ENCODE assay signal across 13 cellular contexts in genomic region chr3:169931747-169932520, GRCh38. TPM values are rescaled to one million over a fixed set of nuclear protein-coding genes. Genes with fewer than 3 reads are reported as not detected.
DNase-seq lines count a peak whose midpoint lies in the region; ATAC-seq, FAIRE-seq and TF ChIP-seq lines count a peak whose summit lies in the region.
"Had no signal": no experiment of that assay in that cellular context is flagged by ENCODE, and none has a peak within 500 bp of the region (broad histone marks: within the 10 kb centered on the region; RNA-seq: fewer than 3 reads in every experiment).

No MANE protein-coding gene starts in this region.

- H3K4me1 ChIP-seq in CD8-positive, alpha-beta T cell (ENCODE audit: insufficient read depth, low read length), result no peaks in the 10 kb centered on the region
- no peaks in the 10 kb centered on the region for H3K4me1 ChIP-seq in pancreas

- POLR2A ChIA-PET in CD8-positive, alpha-beta T cell (lab: Charles Lee), result no interaction called here

- CTCF ChIA-PET in CD8-positive, alpha-beta T cell (lab: Charles Lee), result no interaction called here

- FAIRE-seq in pancreas (lab: Jason Lieb, UNC), result no peak

- H3K27me3 ChIP-seq in CD8-positive, alpha-beta T cell (ENCODE audit: insufficient read depth, low read length), result no peaks in the 10 kb centered on the region
- H3K27me3 ChIP-seq in pancreas, result no peaks in the 10 kb centered on the region
- H3K27me3 ChIP-seq: BE2C had no signal

- H3K4me3 Mint-ChIP-seq in CD8-positive, alpha-beta T cell, result no peak overlapping the region
- H3K4me3 Mint-ChIP-seq: T-cell had no signal

- no peaks in the 10 kb centered on the region for H3K9me3 Mint-ChIP-seq in CD8-positive, alpha-beta T cell
- H3K9me3 Mint-ChIP-seq: activated T-helper 2 cell treated with anti-CD3 and anti-CD28 coated beads, Interferon-gamma antibody, Interleukin-2, Interleukin-4, amounts not matched to agents 10 μg/mL and 5 μg/mL and 100 μg/mL, durations not matched to agents 14 hours and 24 hours and 36 hours; T-cell had no signal

- H3K36me3 ChIP-seq in CD8-positive, alpha-beta T cell (ENCODE audit: insufficient read depth, low read length), result no peaks in the 10 kb centered on the region
- H3K36me3 ChIP-seq in pancreas, result no peaks in the 10 kb centered on the region
- H3K36me3 ChIP-seq: BE2C had no signal

- H3K27ac Mint-ChIP-seq in CD8-positive, alpha-beta T cell, result no peak overlapping the region
- H3K27ac Mint-ChIP-seq: activated T-helper 2 cell treated with anti-CD3 and anti-CD28 coated beads, Interferon-gamma antibody, Interleukin-2, Interleukin-4, amounts not matched to agents 10 μg/mL and 5 μg/mL and 100 μg/mL, durations not matched to agents 14 hours and 24 hours and 36 hours; T-cell had no signal

- H3K4me1 Mint-ChIP-seq in CD8-positive, alpha-beta T cell (ENCODE audit: low read depth), result no peaks in the 10 kb centered on the region

- no peak overlapping the region for H3K4me3 ChIP-seq in CD8-positive, alpha-beta T cell (ENCODE audit: low read depth, low read length)
- H3K4me3 ChIP-seq in pancreas, result no peak overlapping the region

- H3K27ac ChIP-seq in CD8-positive, alpha-beta T cell (ENCODE audit: low read depth, low read length), result no peak overlapping the region
- no peak overlapping the region for H3K27ac ChIP-seq in pancreas

- H3K27me3 Mint-ChIP-seq in CD8-positive, alpha-beta T cell (ENCODE audit: low read depth), result peaks cover 7% of the 10 kb centered on the region

- WGBS in pancreas, 2 donors, result 71 to 82% methylated on average over 14 of the region's 14 CpGs

- ATAC-seq in GM19372 (IDR thresholded peaks at IDR 0.05; ENCODE audit: low read depth, unreplicated experiment), result peak; percentile 86
- peak; percentile 96 for ATAC-seq in HG02938 (IDR thresholded peaks at IDR 0.05; ENCODE audit: unreplicated experiment)
- ATAC-seq in CD8-positive, alpha-beta T cell, result no peak
- no peak for ATAC-seq in pancreas
- ATAC-seq: T-cell had no signal

- DNase-seq in GM10266 (ENCODE audit: extremely low spot score), result peak; percentile 58
- DNase-seq in NCI-H226, result peak; percentile 30
- no peak for DNase-seq in CD8-positive, alpha-beta T cell
- DNase-seq in putamen (ENCODE audit: low spot score), result no peak
- no peak for DNase-seq in pancreas
- DNase-seq in NCI-H1105 treated with DMSO at 0.1 percent for 48 hours (lab: John Stamatoyannopoulos, UW), result no peak
- DNase-seq: BE2C; hippocampal formation; stimulated activated CD4-positive, alpha-beta T cell treated with anti-CD3 and anti-CD28 coated beads, Interleukin-4, amount 100 ng/mL, for 24 hours; T-cell had no signal

- TF ChIP-seq CTCF in GM10266 (IDR thresholded peaks at IDR 0.05; ENCODE audit: control insufficient read depth, insufficient read depth, low read depth, missing control alignments) (no peak), pancreas (IDR thresholded peaks at IDR 0.05) (no peak)
- TF ChIP-seq CTCF in CD8-positive, alpha-beta T cell (IDR thresholded peaks at IDR 0.05), result no peak

- H3K36me3 Mint-ChIP-seq in CD8-positive, alpha-beta T cell, result no peaks in the 10 kb centered on the region
- H3K36me3 Mint-ChIP-seq: T-cell had no signal

- intact Hi-C loops in CD8-positive, alpha-beta T cell (cut with DNase I, micrococcal nuclease), result no loop called here
- intact Hi-C loops in pancreas (cut with DNase I), result no loop called here

- H3K9me3 ChIP-seq in CD8-positive, alpha-beta T cell (ENCODE audit: low read length), result no peaks in the 10 kb centered on the region
- H3K9me3 ChIP-seq in pancreas, result no peaks in the 10 kb centered on the region
- H3K9me3 ChIP-seq: BE2C had no signal

RNA-seq across cellular contexts. Expression of gene SAMD7, which starts 20.6 kb away (rescaled TPM):
- not detected for total RNA-seq in CD8-positive, alpha-beta T cell
- not detected for total RNA-seq in pancreas
- not detected for polyA plus RNA-seq in pancreas
- total RNA-seq: activated T-helper 2 cell treated with anti-CD3 and anti-CD28 coated beads, Interferon-gamma antibody, Interleukin-2, Interleukin-4, amounts not matched to agents 10 μg/mL and 5 μg/mL and 100 μg/mL, durations not matched to agents 14 hours and 24 hours and 36 hours; T-cell had no signal

RNA-seq across cellular contexts. Expression of gene SEC62, which starts 34.7 kb away (rescaled TPM):
- 100 to 1,000 TPM; 115 TPM for total RNA-seq in CD8-positive, alpha-beta T cell
- total RNA-seq in pancreas, result 100 to 1,000 TPM in 3 of 6 donors, 10 to 100 TPM in 3; 89.0 to 119 (median 100) TPM
- 10 to 100 TPM; 23.6 to 96.5 TPM for polyA plus RNA-seq in pancreas

Comparison
In these comparisons a context has a peak if more than half of its experiments do, and no peak if none do; other contexts are left out.
1. DNase-seq: peak in GM10266 (single experiment) and NCI-H226 (single experiment); none in CD8-positive, alpha-beta T cell (0 of 7), putamen (single experiment), pancreas (0 of 6) and NCI-H1105 treated with DMSO at 0.1 percent for 48 hours (single experiment).
2. ATAC-seq: peak in GM19372 (single experiment) and HG02938 (single experiment); none in CD8-positive, alpha-beta T cell (single experiment) and pancreas (0 of 4).